In genomic region chr12:122732170-122732569, GRCh38 we compare ENCODE assay signal across 18 cellular contexts. TPM values are rescaled to one million over a fixed set of nuclear protein-coding genes. Genes with fewer than 3 reads are reported as not detected.
DNase-seq lines count a peak whose midpoint lies in the region; ATAC-seq and TF ChIP-seq lines count a peak whose summit lies in the region.
"Had no signal": no experiment of that assay in that cellular context is flagged by ENCODE, and none has a peak within 500 bp of the region (broad histone marks: within the 10 kb centered on the region; RNA-seq: fewer than 3 reads in every experiment).

No MANE protein-coding gene starts in this region.

- ATAC-seq in esophagus mucosa (peak; percentile 50), upper lobe of right lung (peak; percentile 52), T-helper 17 cell (no peak)
- ATAC-seq: heart left ventricle had no signal

- peaks cover 46% of the 10 kb centered on the region for H3K4me1 Mint-ChIP-seq in activated CD4-positive, alpha-beta memory T cell treated with anti-CD3 and anti-CD28 coated beads for 36 hours (ENCODE audit: low read depth)
- H3K4me1 Mint-ChIP-seq in T-helper 17 cell = peaks cover 11% of the 10 kb centered on the region

- H3K4me1 ChIP-seq in upper lobe of right lung = no peaks in the 10 kb centered on the region
- H3K4me1 ChIP-seq in left ventricle myocardium inferior = no peaks in the 10 kb centered on the region
- H3K4me1 ChIP-seq: esophagus muscularis mucosa, SJCRH30 had no signal

- no peaks in the 10 kb centered on the region for H3K36me3 ChIP-seq in upper lobe of right lung
- H3K36me3 ChIP-seq in left ventricle myocardium inferior = no peaks in the 10 kb centered on the region
- H3K36me3 ChIP-seq: esophagus muscularis mucosa, heart left ventricle, SJCRH30 had no signal

- peaks cover 6% of the 10 kb centered on the region for H3K27me3 Mint-ChIP-seq in activated CD4-positive, alpha-beta memory T cell treated with anti-CD3 and anti-CD28 coated beads for 36 hours
- H3K27me3 Mint-ChIP-seq in T-helper 17 cell = peaks cover 23% of the 10 kb centered on the region

- H3K4me3 Mint-ChIP-seq in activated CD4-positive, alpha-beta memory T cell treated with anti-CD3 and anti-CD28 coated beads for 36 hours = no peak overlapping the region
- no peak overlapping the region for H3K4me3 Mint-ChIP-seq in T-helper 17 cell

- no peaks in the 10 kb centered on the region for H3K9me3 ChIP-seq in upper lobe of right lung
- H3K9me3 ChIP-seq in T-helper 17 cell (ENCODE audit: control insufficient read depth, low read length, poor library complexity, severe bottlenecking) = no peaks in the 10 kb centered on the region
- no peaks in the 10 kb centered on the region for H3K9me3 ChIP-seq in left ventricle myocardium inferior (replicated peaks)
- H3K9me3 ChIP-seq: esophagus muscularis mucosa, heart left ventricle, SJCRH30 had no signal

- H3K27ac ChIP-seq in upper lobe of right lung (no peak overlapping the region), left ventricle myocardium inferior (replicated peaks) (no peak overlapping the region)
- H3K27ac ChIP-seq: esophagus muscularis mucosa, heart left ventricle, SJCRH30 had no signal

- intact Hi-C loops in activated CD4-positive, alpha-beta memory T cell treated with anti-CD3 and anti-CD28 coated beads for 36 hours (cut with micrococcal nuclease) = loop anchor here (1.0 to 5.0 kb wide), 2 partner anchors 11 to 165 kb away; partner anchors contain the start of gene VPS37B
- intact Hi-C loops in upper lobe of right lung (cut with DNase I) (no loop called here), left ventricle myocardium inferior (cut with micrococcal nuclease) (no loop called here)

- CTCF ChIA-PET in activated CD4-positive, alpha-beta memory T cell treated with anti-CD3 and anti-CD28 coated beads for 36 hours (lab: Charles Lee) = no interaction called here

- H3K27me3 ChIP-seq in upper lobe of right lung (no peaks in the 10 kb centered on the region), left ventricle myocardium inferior (ENCODE audit: low read depth) (peaks cover 22% of the 10 kb centered on the region)
- H3K27me3 ChIP-seq: SJCRH30 had no signal

- H3K4me3 ChIP-seq in upper lobe of right lung (no peak overlapping the region), left ventricle myocardium inferior (no peak overlapping the region)
- H3K4me3 ChIP-seq: esophagus muscularis mucosa, heart left ventricle, SJCRH30 had no signal

- no peak overlapping the region for H3K27ac Mint-ChIP-seq in activated CD4-positive, alpha-beta memory T cell treated with anti-CD3 and anti-CD28 coated beads for 36 hours
- no peak overlapping the region for H3K27ac Mint-ChIP-seq in T-helper 17 cell

- POLR2A ChIA-PET in activated CD4-positive, alpha-beta memory T cell treated with anti-CD3 and anti-CD28 coated beads for 36 hours (lab: Charles Lee) = interaction anchor here (0.6 to 1.6 kb wide), 2 partner anchors 12 to 13 kb away, joined by 3 to 5 read pairs; no protein-coding TSS in a partner anchor

- DNase-seq in stimulated activated CD4-positive, alpha-beta T cell treated with anti-CD3 and anti-CD28 coated beads, Interleukin-15, amount 100 ng/mL, for 24 hours = peak; percentile 54
- DNase-seq in stimulated activated CD4-positive, alpha-beta T cell treated with anti-CD3 and anti-CD28 coated beads, Interleukin-1b, Interleukin-23, amount 100 ng/mL, for 48 hours = no peak
- peak; percentile 65 for DNase-seq in activated CD4-positive, alpha-beta memory T cell treated with anti-CD3 and anti-CD28 coated beads for 36 hours
- DNase-seq in upper lobe of right lung (no peak), amygdala (lab: John Stamatoyannopoulos, UW) (no peak), T-helper 17 cell (no peak), left ventricle myocardium inferior (no peak)
- DNase-seq: anterior cingulate cortex, heart left ventricle, NCI-H1417, NCI-H2227 treated with DMSO at 0.1 percent for 48 hours, posterior cingulate gyrus, SJCRH30 had no signal

- peaks cover 1% of the 10 kb centered on the region for H3K36me3 Mint-ChIP-seq in activated CD4-positive, alpha-beta memory T cell treated with anti-CD3 and anti-CD28 coated beads for 36 hours
- H3K36me3 Mint-ChIP-seq in T-helper 17 cell (ENCODE audit: low read depth) = no peaks in the 10 kb centered on the region
- H3K36me3 Mint-ChIP-seq: IgD-negative memory B cell had no signal

- H3K9me3 Mint-ChIP-seq in activated CD4-positive, alpha-beta memory T cell treated with anti-CD3 and anti-CD28 coated beads for 36 hours = no peaks in the 10 kb centered on the region

- TF ChIP-seq CTCF in upper lobe of right lung (IDR thresholded peaks at IDR 0.05) (no peak), left ventricle myocardium inferior (IDR thresholded peaks at IDR 0.05; ENCODE audit: borderline replicate concordance) (no peak)

RNA-seq across cellular contexts. Expression of gene HCAR1, which starts 1.5 kb away (rescaled TPM):
- total RNA-seq in activated CD4-positive, alpha-beta memory T cell treated with anti-CD3 and anti-CD28 coated beads for 36 hours = under 1 TPM; 0.21 to 0.27 TPM
- total RNA-seq in esophagus mucosa (0.08 TPM), upper lobe of right lung (0.20 TPM), T-helper 17 cell (not detected), left ventricle myocardium inferior (not detected)
- total RNA-seq: mononuclear cell, SJCRH30 had no signal

RNA-seq across cellular contexts. Expression of gene HCAR3, which starts 15.6 kb away (rescaled TPM):
- under 1 TPM in 1 of 2 experiments, not detected in 1; 0.10 TPM for total RNA-seq in activated CD4-positive, alpha-beta memory T cell treated with anti-CD3 and anti-CD28 coated beads for 36 hours
- total RNA-seq in esophagus mucosa (9.6 TPM), upper lobe of right lung (4.3 TPM), T-helper 17 cell (1 to 10 TPM in 1 of 2 donors, under 1 TPM in 1; 0.39 to 1.3 TPM), left ventricle myocardium inferior (not detected)
- total RNA-seq: kidney epithelial cell, SJCRH30 had no signal

RNA-seq across cellular contexts. Expression of gene DENR, which starts 20.5 kb away (rescaled TPM):
- 10 to 100 TPM; 56.9 to 58.2 TPM for total RNA-seq in activated CD4-positive, alpha-beta memory T cell treated with anti-CD3 and anti-CD28 coated beads for 36 hours
- total RNA-seq in esophagus mucosa (39.0 TPM), upper lobe of right lung (29.1 TPM), T-helper 17 cell (10 to 100 TPM; 35.5 to 37.3 TPM), left ventricle myocardium inferior (23.5 TPM)

RNA-seq across cellular contexts. Expression of gene HCAR2, which starts 29.0 kb away (rescaled TPM):
- not detected for total RNA-seq in activated CD4-positive, alpha-beta memory T cell treated with anti-CD3 and anti-CD28 coated beads for 36 hours
- total RNA-seq in esophagus mucosa = 29.7 TPM
- total RNA-seq in upper lobe of right lung = 7.6 TPM
- under 1 TPM in 1 of 2 donors, not detected in 1; 0.99 TPM for total RNA-seq in T-helper 17 cell
- 0.14 TPM for total RNA-seq in left ventricle myocardium inferior
- total RNA-seq: esophagus muscularis mucosa, kidney epithelial cell, SJCRH30 had no signal

RNA-seq across cellular contexts. Expression of gene CCDC62, which starts 42.2 kb away (rescaled TPM):
- under 1 TPM; 0.48 TPM for total RNA-seq in activated CD4-positive, alpha-beta memory T cell treated with anti-CD3 and anti-CD28 coated beads for 36 hours
- total RNA-seq in esophagus mucosa = 0.24 TPM
- 0.64 TPM for total RNA-seq in upper lobe of right lung
- total RNA-seq in T-helper 17 cell = under 1 TPM; 0.35 to 0.63 TPM
- 0.60 TPM for total RNA-seq in left ventricle myocardium inferior

Comparison
In these comparisons a context has a peak if more than half of its experiments do, and no peak if none do; other contexts are left out.
1. DNase-seq: peak in stimulated activated CD4-positive, alpha-beta T cell treated with anti-CD3 and anti-CD28 coated beads, Interleukin-15, amount 100 ng/mL, for 24 hours (single experiment) and activated CD4-positive, alpha-beta memory T cell treated with anti-CD3 and anti-CD28 coated beads for 36 hours (single experiment); none in stimulated activated CD4-positive, alpha-beta T cell treated with anti-CD3 and anti-CD28 coated beads, Interleukin-1b, Interleukin-23, amount 100 ng/mL, for 48 hours (single experiment), upper lobe of right lung (single experiment), amygdala (0 of 56), T-helper 17 cell (0 of 3) and left ventricle myocardium inferior (single experiment).